Comparison of ENCODE assay signal across 8 cellular contexts in the genomic region with DNA sequence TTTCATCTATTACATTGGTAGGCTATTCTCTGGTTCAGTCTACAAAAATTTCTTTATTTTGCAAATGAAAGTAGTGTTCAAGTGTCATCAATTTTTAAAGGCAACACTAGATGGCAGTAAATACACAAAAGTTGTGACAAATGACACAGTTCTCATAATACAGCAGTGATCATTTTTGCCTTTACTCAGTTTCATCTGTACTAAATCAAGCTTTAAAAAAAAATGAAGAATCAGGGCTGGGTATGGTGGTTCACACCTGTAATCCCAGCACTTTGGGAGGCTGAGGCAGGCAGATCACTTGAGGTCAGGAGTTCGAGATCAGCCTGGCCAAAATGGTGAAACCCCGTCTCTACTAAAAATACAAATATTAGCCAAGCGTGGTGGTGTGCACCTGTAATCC.
DNase-seq lines count a peak whose midpoint lies in the region; ATAC-seq, FAIRE-seq and TF ChIP-seq lines count a peak whose summit lies in the region.
"Not testable (repeated sequence)": the region's sequence is repeated elsewhere in the genome, so short reads cannot be mapped to it uniquely, and the experiment has no call there.

No MANE protein-coding gene starts in this region.

- POLR2A ChIA-PET in PC-9 (lab: Charles Lee; ENCODE audit: unreplicated experiment): not testable (repeated sequence)

- H3K27me3 Mint-ChIP-seq in astrocyte (ENCODE audit: low read depth, unreplicated experiment); stimulated activated naive B cell treated with anti-CD40 and anti-IgM and Interleukin-4, amounts not matched to agents 10 μg/mL and 1 μg/mL and 100 μg/mL, for 72 hours: not testable (repeated sequence)

- in situ Hi-C loops in GM23248 (cut with MboI): loop anchor here (25.0 kb wide), 1 partner anchor 643 kb away; no protein-coding TSS in a partner anchor

- H3K27me3 ChIP-seq in GM23248 (replicated peaks; ENCODE audit: insufficient read depth); PC-9 (ENCODE audit: insufficient read depth, low read depth); astrocyte (ENCODE audit: insufficient read depth, low read length); lung (ENCODE audit: control insufficient read depth, insufficient read depth): not testable (repeated sequence)

- H3K9me2 ChIP-seq in GM23248 (ENCODE audit: insufficient read depth); PC-9 (ENCODE audit: insufficient read depth): not testable (repeated sequence)

- FAIRE-seq in astrocyte (lab: Jason Lieb, UNC): peak; percentile 94

- not testable (repeated sequence) for H3K4me1 Mint-ChIP-seq in astrocyte (ENCODE audit: low read depth, unreplicated experiment); stimulated activated naive B cell treated with anti-CD40 and anti-IgM and Interleukin-4, amounts not matched to agents 10 μg/mL and 1 μg/mL and 100 μg/mL, for 72 hours

- not testable (repeated sequence) for H3K4me3 ChIP-seq in GM23248; PC-9; astrocyte (ENCODE audit: insufficient read depth, low read depth, low read length); fibroblast of the aortic adventitia (ENCODE audit: low read depth, low read length); lung

- ATAC-seq in lung (ENCODE audit: insufficient read depth, low FRiP score): peak; percentile 47
- ATAC-seq in stimulated activated naive B cell treated with anti-CD40 and anti-IgM and Interleukin-4, amounts not matched to agents 10 μg/mL and 1 μg/mL and 100 μg/mL, for 72 hours (replicated peaks): peak; percentile 68 to 71

- not testable (repeated sequence) for H3K9me3 ChIP-seq in GM23248 (ENCODE audit: low read depth); PC-9 (ENCODE audit: insufficient read depth, low read depth); astrocyte (ENCODE audit: insufficient read depth, low read depth, low read length); lung (ENCODE audit: control insufficient read depth in 2 of 2, insufficient read depth in 1 of 2, low read length in 1 of 2)

- CTCF ChIA-PET in PC-9 (lab: Charles Lee): interaction anchor here (0.5 kb wide), 1 partner anchor 719 kb away, joined by 3 read pairs; no protein-coding TSS in a partner anchor

- not testable (repeated sequence) for H3K27ac Mint-ChIP-seq in astrocyte (ENCODE audit: unreplicated experiment); stimulated activated naive B cell treated with anti-CD40 and anti-IgM and Interleukin-4, amounts not matched to agents 10 μg/mL and 1 μg/mL and 100 μg/mL, for 72 hours

- TF ChIP-seq CTCF in PC-9 (conservative IDR thresholded peaks at IDR 0.05) (peak; percentile 79), astrocyte (IDR thresholded peaks at IDR 0.05; ENCODE audit: insufficient read depth, low read depth, low read length) (peak; percentile 58), fibroblast of the aortic adventitia (IDR thresholded peaks at IDR 0.05; ENCODE audit: insufficient read depth, low read length) (peak; percentile 48), lung (IDR thresholded peaks at IDR 0.05; ENCODE audit: control extremely low read depth, extremely low read depth) (peak; percentile 67)

- not testable (repeated sequence) for H3K79me2 ChIP-seq in GM23248 (ENCODE audit: insufficient read depth); PC-9 (ENCODE audit: low read depth); astrocyte (ENCODE audit: insufficient read depth, low read length)

- BruUV-seq in PC-9 (replicated peaks; lab: Mats Ljungman, UMichigan): not testable (repeated sequence)

- DNase-seq in CD1c-positive myeloid dendritic cell (ENCODE audit: extremely low spot score) (peak; percentile 71), GM23248 (peak; percentile 69), NCI-H1105 treated with DMSO at 0.1 percent for 48 hours (lab: John Stamatoyannopoulos, UW) (peak; percentile 44), PC-9 (peak; percentile 1 to 51), astrocyte (ENCODE audit: low read depth) (peak; percentile 23), fibroblast of the aortic adventitia (ENCODE audit: low read depth) (peak; percentile 77)
- not testable (repeated sequence) for DNase-seq in lung (ENCODE audit: low spot score); stimulated activated naive B cell treated with anti-CD40 and anti-IgM and Interleukin-4, amounts not matched to agents 10 μg/mL and 1 μg/mL and 100 μg/mL, for 72 hours

- WGBS in GM23248 (ENCODE audit: low coverage in 1 of 2, low lambda C conversion rate in 2 of 2, missing lambda C conversion rate in 2 of 2), 2 experiments: 95 to 98% methylated on average over 3 of the region's 3 CpGs
- 98 to 99% methylated on average over 3 of the region's 3 CpGs for WGBS in lung, 2 donors

- H3K9ac ChIP-seq in GM23248; astrocyte (ENCODE audit: low read length): not testable (repeated sequence)

- not testable (repeated sequence) for H3F3A ChIP-seq in GM23248 (ENCODE audit: insufficient read depth); PC-9 (ENCODE audit: insufficient read depth, low read depth)

- H3K36me3 ChIP-seq in GM23248 (ENCODE audit: low read depth); PC-9 (ENCODE audit: low read depth); astrocyte (ENCODE audit: insufficient read depth, low read length); lung (ENCODE audit: control insufficient read depth in 2 of 2, insufficient read depth in 2 of 2, low read length in 2 of 2): not testable (repeated sequence)

- not testable (repeated sequence) for H3K36me3 Mint-ChIP-seq in astrocyte (ENCODE audit: low read depth, unreplicated experiment); stimulated activated naive B cell treated with anti-CD40 and anti-IgM and Interleukin-4, amounts not matched to agents 10 μg/mL and 1 μg/mL and 100 μg/mL, for 72 hours

- H4K20me1 ChIP-seq in GM23248 (ENCODE audit: insufficient read depth); PC-9 (ENCODE audit: insufficient read depth); astrocyte (ENCODE audit: insufficient read depth, low read length): not testable (repeated sequence)

- not testable (repeated sequence) for H3K27ac ChIP-seq in GM23248; PC-9; astrocyte (ENCODE audit: low read depth, low read length); lung (ENCODE audit: low read depth in 1 of 2, low read length in 1 of 2)

- intact Hi-C loops in PC-9 (cut with micrococcal nuclease; ENCODE audit: unreplicated experiment): loop anchor here (1.0 to 10.0 kb wide), 6 partner anchors 94 to 791 kb away; a partner anchor contains a TSS

- H3K4me2 ChIP-seq in GM23248 (ENCODE audit: unreplicated experiment); PC-9; astrocyte (ENCODE audit: low read length): not testable (repeated sequence)

- H3K4me1 ChIP-seq in GM23248 (ENCODE audit: insufficient read depth): peaks cover 18% of the 10 kb centered on the region
- not testable (repeated sequence) for H3K4me1 ChIP-seq in PC-9 (replicated peaks; ENCODE audit: insufficient read depth); astrocyte (ENCODE audit: insufficient read depth, low read length); lung (ENCODE audit: control insufficient read depth in 2 of 2, insufficient read depth in 2 of 2, low read length in 2 of 2)

- H2AFZ ChIP-seq in GM23248; PC-9; astrocyte (ENCODE audit: low read depth, low read length): not testable (repeated sequence)

- not testable (repeated sequence) for H3K4me3 Mint-ChIP-seq in astrocyte (ENCODE audit: unreplicated experiment); stimulated activated naive B cell treated with anti-CD40 and anti-IgM and Interleukin-4, amounts not matched to agents 10 μg/mL and 1 μg/mL and 100 μg/mL, for 72 hours

- H3K9me3 Mint-ChIP-seq in astrocyte (ENCODE audit: unreplicated experiment); stimulated activated naive B cell treated with anti-CD40 and anti-IgM and Interleukin-4, amounts not matched to agents 10 μg/mL and 1 μg/mL and 100 μg/mL, for 72 hours: not testable (repeated sequence)
